In genomic region chr7:55052726-55053431, GRCh38 we compare ENCODE assay signal across 14 cellular contexts. TPM values are rescaled to one million over a fixed set of nuclear protein-coding genes. Genes with fewer than 3 reads are reported as not detected.
A peak's percentile ranks its signal among the peaks of the same experiment; 100 is the strongest.
DNase-seq lines count a peak whose midpoint lies in the region; ATAC-seq, FAIRE-seq and TF ChIP-seq lines count a peak whose summit lies in the region.
"Had no signal": no experiment of that assay in that cellular context is flagged by ENCODE, and none has a peak within 500 bp of the region (broad histone marks: within the 10 kb centered on the region; RNA-seq: fewer than 3 reads in every experiment).

No MANE protein-coding gene starts in this region.

- TF ChIP-seq CTCF in astrocyte (IDR thresholded peaks at IDR 0.05; ENCODE audit: insufficient read depth, low read depth, low read length) = no peak
- no peak for TF ChIP-seq CTCF in fibroblast of villous mesenchyme (IDR thresholded peaks at IDR 0.05; ENCODE audit: insufficient read depth, low read depth, low read length)
- no peak for TF ChIP-seq CTCF in WTC11 (IDR thresholded peaks at IDR 0.05)

- no peak for ATAC-seq in GM18498 (IDR thresholded peaks at IDR 0.05; ENCODE audit: unreplicated experiment)
- ATAC-seq in WTC11 = no peak
- ATAC-seq in GM18861 (IDR thresholded peaks at IDR 0.05; ENCODE audit: unreplicated experiment) = no peak
- ATAC-seq: activated CD8-positive, alpha-beta memory T cell treated with anti-CD3 and anti-CD28 coated beads, Interleukin-2, amount 10 ng/mL, durations not matched to agents 7 days and 5 days had no signal

- H3K4me1 Mint-ChIP-seq in astrocyte (ENCODE audit: low read depth, unreplicated experiment) = peaks cover 39% of the 10 kb centered on the region
- H3K4me1 Mint-ChIP-seq in WTC11 = peaks cover 8% of the 10 kb centered on the region; the same call in 1 of the 2 replicates
- H3K4me1 Mint-ChIP-seq: activated CD8-positive, alpha-beta memory T cell treated with anti-CD3 and anti-CD28 coated beads, Interleukin-2, amount 10 ng/mL, durations not matched to agents 7 days and 5 days; B cell had no signal

- CTCF ChIA-PET in WTC11 (lab: Charles Lee) = interaction anchor here (1.1 kb wide), 1 partner anchor 203 kb away, joined by 5 read pairs; no protein-coding TSS in a partner anchor

- H3K4me3 ChIP-seq in astrocyte (ENCODE audit: insufficient read depth, low read depth, low read length) (no peak overlapping the region), fibroblast of villous mesenchyme (ENCODE audit: low read depth, low read length) (no peak overlapping the region), skeletal muscle satellite cell (ENCODE audit: low read length) (no peak overlapping the region)
- H3K4me3 ChIP-seq: thyroid gland had no signal

- FAIRE-seq in GM19239 (lab: Jason Lieb, UNC) = peak; percentile 14
- FAIRE-seq in astrocyte (lab: Jason Lieb, UNC) = no peak

- H3K4me2 ChIP-seq in astrocyte (ENCODE audit: low read length) (peak overlapping the region; percentile 79), skeletal muscle satellite cell (ENCODE audit: low read length) (peak overlapping the region; percentile 35)

- H3K27me3 ChIP-seq in astrocyte (ENCODE audit: insufficient read depth, low read length) (no peaks in the 10 kb centered on the region), skeletal muscle satellite cell (ENCODE audit: control insufficient read depth, insufficient read depth, low read length) (no peaks in the 10 kb centered on the region)
- H3K27me3 ChIP-seq: thyroid gland had no signal

- H3K4me3 Mint-ChIP-seq in astrocyte (ENCODE audit: unreplicated experiment) (no peak overlapping the region), WTC11 (no peak overlapping the region)
- H3K4me3 Mint-ChIP-seq: activated CD8-positive, alpha-beta memory T cell treated with anti-CD3 and anti-CD28 coated beads, Interleukin-2, amount 10 ng/mL, durations not matched to agents 7 days and 5 days; activated naive CD4-positive, alpha-beta T cell treated with anti-CD3 and anti-CD28 coated beads for 36 hours; B cell had no signal

- no peaks in the 10 kb centered on the region for H3K27me3 Mint-ChIP-seq in astrocyte (ENCODE audit: low read depth, unreplicated experiment)
- no peaks in the 10 kb centered on the region; the same call in 1 of the 2 replicates for H3K27me3 Mint-ChIP-seq in WTC11 (ENCODE audit: low read depth)
- H3K27me3 Mint-ChIP-seq: activated CD8-positive, alpha-beta memory T cell treated with anti-CD3 and anti-CD28 coated beads, Interleukin-2, amount 10 ng/mL, durations not matched to agents 7 days and 5 days had no signal

- H3K36me3 Mint-ChIP-seq in astrocyte (ENCODE audit: low read depth, unreplicated experiment) = no peaks in the 10 kb centered on the region
- no peaks in the 10 kb centered on the region for H3K36me3 Mint-ChIP-seq in WTC11
- H3K36me3 Mint-ChIP-seq: activated CD8-positive, alpha-beta memory T cell treated with anti-CD3 and anti-CD28 coated beads, Interleukin-2, amount 10 ng/mL, durations not matched to agents 7 days and 5 days had no signal

- no peaks in the 10 kb centered on the region for H3K9me3 ChIP-seq in astrocyte (ENCODE audit: insufficient read depth, low read depth, low read length)
- no peaks in the 10 kb centered on the region for H3K9me3 ChIP-seq in skeletal muscle satellite cell (replicated peaks; ENCODE audit: low read length)
- H3K9me3 ChIP-seq: thyroid gland had no signal

- H3K9me3 Mint-ChIP-seq in astrocyte (ENCODE audit: unreplicated experiment) (no peaks in the 10 kb centered on the region), WTC11 (no peaks in the 10 kb centered on the region)
- H3K9me3 Mint-ChIP-seq: activated naive CD4-positive, alpha-beta T cell treated with anti-CD3 and anti-CD28 coated beads for 36 hours had no signal

- H2AFZ ChIP-seq in astrocyte (ENCODE audit: low read depth, low read length) = no peak overlapping the region

- peaks cover 100% of the 10 kb centered on the region for H3K79me2 ChIP-seq in astrocyte (ENCODE audit: insufficient read depth, low read length)

- no peaks in the 10 kb centered on the region for H3K36me3 ChIP-seq in astrocyte (ENCODE audit: insufficient read depth, low read length)
- peaks cover 16% of the 10 kb centered on the region for H3K36me3 ChIP-seq in skeletal muscle satellite cell (ENCODE audit: insufficient read depth, low read length)
- H3K36me3 ChIP-seq: thyroid gland had no signal

- H3K4me1 ChIP-seq in astrocyte (ENCODE audit: insufficient read depth, low read length) = peaks cover 48% of the 10 kb centered on the region
- peaks cover 86% of the 10 kb centered on the region for H3K4me1 ChIP-seq in skeletal muscle satellite cell (ENCODE audit: control insufficient read depth, insufficient read depth, low read length)

- H3K27ac Mint-ChIP-seq in astrocyte (ENCODE audit: unreplicated experiment) (peak overlapping the region; percentile 44), WTC11 (no peak overlapping the region)
- H3K27ac Mint-ChIP-seq: activated CD8-positive, alpha-beta memory T cell treated with anti-CD3 and anti-CD28 coated beads, Interleukin-2, amount 10 ng/mL, durations not matched to agents 7 days and 5 days; activated naive CD4-positive, alpha-beta T cell treated with anti-CD3 and anti-CD28 coated beads for 36 hours; B cell had no signal

- peaks cover 14% of the 10 kb centered on the region for H4K20me1 ChIP-seq in astrocyte (ENCODE audit: insufficient read depth, low read length)

- H3K9ac ChIP-seq in astrocyte (ENCODE audit: low read length) (peak overlapping the region; percentile 85), skeletal muscle satellite cell (ENCODE audit: low read depth, low read length) (peak overlapping the region; percentile 75)

- DNase-seq in GM19239 (ENCODE audit: insufficient read length, low spot score) (no peak), astrocyte (ENCODE audit: low read depth) (peak; percentile 58), fibroblast of villous mesenchyme (ENCODE audit: low read depth) (peak; percentile 70), WTC11 (ENCODE audit: low spot score) (no peak)
- DNase-seq in activated CD4-positive, alpha-beta T cell treated with anti-CD3 and anti-CD28 coated beads for 48 hours = no peak
- DNase-seq: activated CD8-positive, alpha-beta memory T cell treated with anti-CD3 and anti-CD28 coated beads, Interleukin-2, amount 10 ng/mL, durations not matched to agents 7 days and 5 days; activated naive CD4-positive, alpha-beta T cell treated with anti-CD3 and anti-CD28 coated beads for 36 hours; DMS79; stimulated activated CD4-positive, alpha-beta T cell treated with anti-CD3 and anti-CD28 coated beads, Interleukin-15, amount 100 ng/mL, for 24 hours; thyroid gland had no signal

- peak overlapping the region; percentile 97 for H3K27ac ChIP-seq in astrocyte (ENCODE audit: low read depth, low read length)
- H3K27ac ChIP-seq: thyroid gland had no signal

- POLR2A ChIA-PET in WTC11 (lab: Charles Lee) = no interaction called here

TF ChIP-seq in WTC11, 78 proteins besides CTCF, POLR2A, EP300 and RAD21 (continues in another document):
- TF ChIP-seq ZNF232 (CRISPR knock-in tag; IDR thresholded peaks at IDR 0.05) (no peak), ZNF317 (CRISPR knock-in tag; IDR thresholded peaks at IDR 0.05; ENCODE audit: borderline replicate concordance, low read depth) (no peak), CREM (CRISPR knock-in tag; IDR thresholded peaks at IDR 0.05) (no peak), MLX (CRISPR knock-in tag; IDR thresholded peaks at IDR 0.05) (no peak), ATF3 (CRISPR knock-in tag; conservative IDR thresholded peaks at IDR 0.05) (no peak), ATF6 (CRISPR knock-in tag; IDR thresholded peaks at IDR 0.05) (no peak), TP53 (CRISPR knock-in tag; IDR thresholded peaks at IDR 0.05) (no peak), CDX4 (CRISPR knock-in tag; IDR thresholded peaks at IDR 0.05; ENCODE audit: borderline replicate concordance) (no peak), ZMAT4 (CRISPR knock-in tag; IDR thresholded peaks at IDR 0.05) (no peak), ETV6 (CRISPR knock-in tag; IDR thresholded peaks at IDR 0.05) (no peak), ZNF671 (CRISPR knock-in tag; IDR thresholded peaks at IDR 0.05) (no peak)

RNA-seq across cellular contexts. Expression of gene EGFR, which starts 34.1 kb away (rescaled TPM):
- 22.0 and 27.3 TPM in 2 replicates for total RNA-seq in astrocyte
- total RNA-seq in fibroblast of villous mesenchyme = 92.8 and 98.9 TPM in 2 replicates
- 89.1 and 114 TPM in 2 replicates for total RNA-seq in skeletal muscle satellite cell (2012; rRNA removed)
- total RNA-seq in WTC11 (2021) = 5.9 to 7.6 TPM (median 6.0 TPM) in 3 replicates
- total RNA-seq: activated CD8-positive, alpha-beta memory T cell treated with anti-CD3 and anti-CD28 coated beads, Interleukin-2, amount 10 ng/mL, durations not matched to agents 7 days and 5 days; activated naive CD4-positive, alpha-beta T cell treated with anti-CD3 and anti-CD28 coated beads for 36 hours; B cell had no signal

Comparison
In these comparisons a context has a peak if more than half of its experiments do, and no peak if none do; other contexts are left out.
1. DNase-seq: peak in astrocyte (single experiment) and fibroblast of villous mesenchyme (single experiment); none in GM19239 (single experiment), WTC11 (single experiment) and activated CD4-positive, alpha-beta T cell treated with anti-CD3 and anti-CD28 coated beads for 48 hours (single experiment).